Comparison of ENCODE assay signal across 8 cellular contexts in genomic region chr9:36873247-36873875, GRCh38.
DNase-seq lines count a peak whose midpoint lies in the region; ATAC-seq and TF ChIP-seq lines count a peak whose summit lies in the region.

No MANE protein-coding gene starts in this region.

- no peak overlapping the region for H3K27ac ChIP-seq in mammary epithelial cell (ENCODE audit: insufficient read depth, low read depth, low read length)

- no peaks in the 10 kb centered on the region for H3K36me3 Mint-ChIP-seq in Caco-2 (ENCODE audit: insufficient read depth, unreplicated experiment)

- peak; percentile 91 to 94 for TF ChIP-seq CTCF in Caco-2 (IDR thresholded peaks at IDR 0.05; ENCODE audit: insufficient read depth in 1 of 2, low read depth in 1 of 2, low read length in 1 of 2, severe bottlenecking in 1 of 2, unreplicated experiment in 1 of 2)
- TF ChIP-seq CTCF in WI38 (IDR thresholded peaks at IDR 0.05; ENCODE audit: low read depth, low read length), result peak; percentile 81
- TF ChIP-seq CTCF in mammary epithelial cell (conservative IDR thresholded peaks at IDR 0.05 in 1 of 2, IDR thresholded peaks at IDR 0.05 in 1 of 2; ENCODE audit: extremely low read depth in 1 of 2, insufficient read depth in 1 of 2, low read depth in 1 of 2, low read length in 2 of 2), result peak; percentile 94 to 96

- BruUV-seq in Caco-2 (replicated peaks; lab: Mats Ljungman, UMichigan) (no TSS peak), mammary epithelial cell (replicated peaks; lab: Mats Ljungman, UMichigan) (no TSS peak)

- no peak overlapping the region for H3K4me3 ChIP-seq in Caco-2 (ENCODE audit: low read depth, low read length)
- no peak overlapping the region for H3K4me3 ChIP-seq in WI38 (ENCODE audit: low read depth, low read length)
- no peak overlapping the region for H3K4me3 ChIP-seq in mammary epithelial cell (replicated peaks in 1 of 3; ENCODE audit: insufficient read depth in 1 of 3, low read depth in 2 of 3, low read length in 3 of 3)

- no peaks in the 10 kb centered on the region for H3K27me3 ChIP-seq in Caco-2 (replicated peaks; ENCODE audit: control insufficient read depth, insufficient read depth, low read length)
- H3K27me3 ChIP-seq in mammary epithelial cell (ENCODE audit: insufficient read depth, low read length), result peaks cover 2% of the 10 kb centered on the region

- H4K20me1 ChIP-seq in mammary epithelial cell (ENCODE audit: insufficient read depth, low read length), result no peaks in the 10 kb centered on the region

- no peak overlapping the region for H3K4me3 Mint-ChIP-seq in Caco-2 (ENCODE audit: unreplicated experiment)

- H3K4me1 ChIP-seq in Caco-2 (peaks cover 6% of the 10 kb centered on the region), mammary epithelial cell (ENCODE audit: insufficient read depth, low read length) (no peaks in the 10 kb centered on the region)

- H3K36me3 ChIP-seq in Caco-2 (ENCODE audit: control insufficient read depth, insufficient read depth, low read length) (no peaks in the 10 kb centered on the region), mammary epithelial cell (ENCODE audit: insufficient read depth, low read length) (no peaks in the 10 kb centered on the region)

- H2AFZ ChIP-seq in mammary epithelial cell (ENCODE audit: low read depth, low read length), result no peak overlapping the region

- peaks cover 4% of the 10 kb centered on the region for H3K27me3 Mint-ChIP-seq in Caco-2 (ENCODE audit: insufficient read depth, unreplicated experiment)

- peaks cover 10% of the 10 kb centered on the region for H3K9me3 Mint-ChIP-seq in Caco-2 (ENCODE audit: unreplicated experiment)

- intact Hi-C loops in Caco-2 (cut with micrococcal nuclease; ENCODE audit: unreplicated experiment) (loop anchor here (1.0 to 5.0 kb wide), 2 partner anchors 34 to 118 kb away; no protein-coding TSS in a partner anchor), mammary epithelial cell (cut with micrococcal nuclease) (loop anchor here (1.0 to 10.0 kb wide), 6 partner anchors 101 to 517 kb away; partner anchors contain the start of gene ZCCHC7)

- H3K9ac ChIP-seq in mammary epithelial cell (ENCODE audit: insufficient read depth, low read length), result no peak overlapping the region

- POLR2A ChIA-PET in Caco-2 (lab: Charles Lee), result no interaction called here

- WGBS in mammary epithelial cell (ENCODE audit: low coverage, missing lambda C conversion rate), result 43% methylated on average over 8 of the region's 8 CpGs

- dilution Hi-C loops in mammary epithelial cell (cut with HindIII; ENCODE audit: low sequenced_read_pairs), result no loop called here

- CTCF ChIA-PET in Caco-2 (lab: Charles Lee), result interaction anchor here (0.6 to 2.2 kb wide), 17 partner anchors 12 to 501 kb away, joined by 3 to 19 read pairs (median 5); no protein-coding TSS in a partner anchor
- CTCF ChIA-PET in mammary epithelial cell (lab: Charles Lee; ENCODE audit: low non-redundant PET), result interaction anchor here (0.6 to 1.2 kb wide), 3 partner anchors 12 to 248 kb away, joined by 3 to 6 read pairs (median 3); no protein-coding TSS in a partner anchor

- H3K79me2 ChIP-seq in mammary epithelial cell (ENCODE audit: insufficient read depth, low read length), result no peaks in the 10 kb centered on the region

- peak; percentile 42 for ATAC-seq in GM21619 (IDR thresholded peaks at IDR 0.05; ENCODE audit: unreplicated experiment)

- H3K4me1 Mint-ChIP-seq in Caco-2 (ENCODE audit: low read depth, unreplicated experiment), result peaks cover 9% of the 10 kb centered on the region

- peak; percentile 71 to 74 for DNase-seq in Caco-2
- peak; percentile 45 for DNase-seq in NCI-H128 (lab: John Stamatoyannopoulos, UW; ENCODE audit: unreplicated experiment)
- peak; percentile 40 for DNase-seq in mammary epithelial cell
- peak; percentile 81 for DNase-seq in left kidney (ENCODE audit: low read depth, low spot score)
- DNase-seq in stimulated activated CD4-positive, alpha-beta T cell treated with anti-CD3 and anti-CD28 coated beads, Interleukin-4, amount 100 ng/mL, for 48 hours (ENCODE audit: low read depth in 2 of 2), result peak; percentile 68 to 80
- no peak for DNase-seq in hippocampal formation (lab: John Stamatoyannopoulos, UW)

- no peak overlapping the region for H3K27ac Mint-ChIP-seq in Caco-2 (ENCODE audit: unreplicated experiment)

- in situ Hi-C loops in mammary epithelial cell (cut with MboI; ENCODE audit: low sequenced_read_pairs in 2 of 2), result loop anchor here (5.0 to 25.0 kb wide), 3 partner anchors 114 to 514 kb away; no protein-coding TSS in a partner anchor

- H3K9me3 ChIP-seq in Caco-2 (no peaks in the 10 kb centered on the region), mammary epithelial cell (replicated peaks; ENCODE audit: insufficient read depth, low read length) (peaks cover 5% of the 10 kb centered on the region)

- no peak overlapping the region for H3K4me2 ChIP-seq in mammary epithelial cell (ENCODE audit: insufficient read depth, low read depth, low read length)

Comparison
In these comparisons a context has a peak if more than half of its experiments do, and no peak if none do; other contexts are left out.
1. DNase-seq: peak in Caco-2 (2 of 2), NCI-H128 (single experiment), mammary epithelial cell (single experiment), left kidney (single experiment) and stimulated activated CD4-positive, alpha-beta T cell treated with anti-CD3 and anti-CD28 coated beads, Interleukin-4, amount 100 ng/mL, for 48 hours (2 of 2); none in hippocampal formation (0 of 2).
2. Peak in every context shown above with its lines, with median percentiles within 50 percentile points of each other: CTCF ChIP-seq.